Comparison of ENCODE assay signal across 8 cellular contexts in the genomic region with DNA sequence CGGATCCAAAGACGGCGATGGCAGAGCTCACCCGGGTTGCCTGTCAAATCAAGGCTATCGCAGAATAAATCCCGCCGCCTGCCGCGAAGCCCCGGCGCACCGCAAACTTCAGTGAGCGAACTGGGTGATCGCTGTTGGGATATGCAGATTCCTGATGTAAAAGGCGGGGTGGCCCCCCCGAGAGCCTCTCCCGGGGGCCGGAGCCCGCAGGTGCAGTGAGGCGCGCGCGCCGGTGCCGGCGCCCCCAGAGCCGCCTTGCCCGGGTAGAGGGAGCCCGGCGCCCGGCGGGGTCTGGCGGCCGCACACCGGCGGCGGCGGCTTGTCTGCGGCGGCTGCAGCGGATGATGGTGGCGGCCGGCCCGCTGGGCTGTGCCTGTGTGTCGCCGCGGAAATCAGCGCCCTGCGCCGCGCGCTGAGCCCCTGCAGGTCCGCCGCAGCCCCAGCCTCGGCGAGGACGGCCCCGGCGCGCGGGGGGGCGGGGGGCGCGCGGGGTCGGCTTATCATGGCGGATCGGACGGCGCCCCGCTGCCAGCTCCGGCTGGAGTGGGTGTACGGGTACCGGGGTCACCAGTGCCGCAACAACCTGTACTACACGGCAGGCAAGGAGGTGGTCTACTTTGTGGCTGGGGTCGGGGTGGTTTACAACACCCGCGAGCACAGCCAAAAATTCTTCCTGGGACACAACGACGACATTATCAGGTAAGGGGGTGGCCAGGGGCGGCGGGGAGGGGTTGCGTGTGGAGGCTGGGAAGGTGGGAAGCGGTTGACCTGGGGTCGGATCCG. TPM values are rescaled to one million over a fixed set of nuclear protein-coding genes. Genes with fewer than 3 reads are reported as not detected.
DNase-seq lines count a peak whose midpoint lies in the region; ATAC-seq, FAIRE-seq and TF ChIP-seq lines count a peak whose summit lies in the region.

No MANE protein-coding gene starts in this region.

- no peak for TF ChIP-seq RAD21 in GM12878 (IDR thresholded peaks at IDR 0.05; ENCODE audit: insufficient read depth, low read depth, low read length)

- H4K20me1 ChIP-seq in OCI-LY7 (ENCODE audit: insufficient read depth, low read length) (peaks cover 23% of the 10 kb centered on the region), GM12878 (ENCODE audit: control insufficient read depth, insufficient read depth) (no peaks in the 10 kb centered on the region)

- TF ChIP-seq EP300 in GM12878 (IDR thresholded peaks at IDR 0.05; ENCODE audit: borderline replicate concordance in 1 of 2, control insufficient read depth in 1 of 2, low read depth in 2 of 2, low read length in 2 of 2): no peak

- no peak for ATAC-seq in GM12878
- ATAC-seq in omental fat pad (ENCODE audit: low FRiP score): no peak

- TF ChIP-seq POLR2A in GM12878 (IDR thresholded peaks at IDR 0.05; ENCODE audit: low read depth, low read length): no peak

- peaks cover 55% of the 10 kb centered on the region for H3K79me2 ChIP-seq in OCI-LY7 (ENCODE audit: insufficient read depth, low read depth, low read length)
- no peaks in the 10 kb centered on the region for H3K79me2 ChIP-seq in GM12878 (ENCODE audit: control insufficient read depth, insufficient read depth, low read length)

- H3K9ac ChIP-seq in GM12878 (ENCODE audit: control insufficient read depth, insufficient read depth, low read length): no peak overlapping the region

- BruUV-seq in OCI-LY7 (replicated peaks; lab: Mats Ljungman, UMichigan): no TSS peak
- no TSS peak for BruUV-seq in GM12878 (replicated peaks; lab: Mats Ljungman, UMichigan)

- in situ Hi-C loops in GM12878 (cut with MboI): loop anchor here (25.0 kb wide), 1 partner anchor 612 kb away; a partner anchor contains a TSS

- TF ChIP-seq CTCF in OCI-LY7 (conservative IDR thresholded peaks at IDR 0.05; ENCODE audit: low read length): 0 out of 2 replicates have a peak, but pooled peaks have one; percentile 13
- TF ChIP-seq CTCF in GM12878 (IDR thresholded peaks at IDR 0.05 in 2 of 3, conservative IDR thresholded peaks at IDR 0.05 in 1 of 3; ENCODE audit: control insufficient read depth in 2 of 3, extremely low read depth in 1 of 3, insufficient read depth in 1 of 3, low read depth in 3 of 3, low read length in 3 of 3): no peak
- TF ChIP-seq CTCF in omental fat pad (IDR thresholded peaks at IDR 0.05): no peak

- peaks cover 54% of the 10 kb centered on the region for H3K4me1 ChIP-seq in OCI-LY7 (ENCODE audit: insufficient read depth, low read length, poor library complexity, severe bottlenecking)
- H3K4me1 ChIP-seq in GM12878 (ENCODE audit: control insufficient read depth, insufficient read depth, low read length): no peaks in the 10 kb centered on the region

- WGBS in GM12878 (ENCODE audit: insufficient coverage, insufficient replicate concordance, low lambda C conversion rate, missing lambda C conversion rate): 1% methylated on average over 67 of the region's 87 CpGs

- no peak for FAIRE-seq in GM12878 (lab: Jason Lieb, UNC)

- peak; percentile 33 for DNase-seq in activated CD4-positive, alpha-beta T cell treated with anti-CD3 and anti-CD28 coated beads for 48 hours
- DNase-seq in activated CD4-positive, alpha-beta T cell treated with anti-CD3 and anti-CD28 coated beads for 1 hour: no peak
- peak; percentile 75 for DNase-seq in OCI-LY7 (ENCODE audit: low spot score)
- DNase-seq in GM12878 (ENCODE audit: low read depth, low spot score): no peak
- DNase-seq in islet precursor cell: peak; percentile 69
- DNase-seq in stimulated activated CD4-positive, alpha-beta T cell treated with anti-CD3 and anti-CD28 coated beads, Interleukin-4, amount 100 ng/mL, for 1 hour: peak; percentile 21
- DNase-seq in SKM-1 (lab: John Stamatoyannopoulos, UW; ENCODE audit: unreplicated experiment): no peak
- no peak for DNase-seq in omental fat pad (ENCODE audit: low spot score)

- H3K4me2 ChIP-seq in OCI-LY7 (ENCODE audit: low read length) (peak overlapping the region; percentile 91), GM12878 (ENCODE audit: control insufficient read depth, insufficient read depth) (peak overlapping the region; percentile 74)

- intact Hi-C loops in OCI-LY7 (cut with micrococcal nuclease; ENCODE audit: unreplicated experiment) (loop anchor here (1.0 to 5.0 kb wide), 2 partner anchors 63 to 607 kb away; a partner anchor contains a TSS), GM12878 (cut with micrococcal nuclease; ENCODE audit: unreplicated experiment) (no loop called here)

- peaks cover 7 to 11% of the 10 kb centered on the region in 2 experiments for H3K27me3 ChIP-seq in GM12878 (replicated peaks in 1 of 2; ENCODE audit: control insufficient read depth in 2 of 2, insufficient read depth in 2 of 2, low read length in 1 of 2)

- H3K4me3 ChIP-seq in OCI-LY7 (ENCODE audit: low read depth, low read length, poor library complexity, severe bottlenecking) (peak overlapping the region; percentile 79), GM12878 (peak overlapping the region; percentile 88)

- H3K9me3 ChIP-seq in OCI-LY7 (ENCODE audit: low read length) (no peaks in the 10 kb centered on the region), GM12878 (replicated peaks; ENCODE audit: control insufficient read depth, insufficient read depth, low read length) (no peaks in the 10 kb centered on the region)

- H3K36me3 ChIP-seq in OCI-LY7 (ENCODE audit: insufficient read depth, low read length) (peaks cover 31% of the 10 kb centered on the region), GM12878 (ENCODE audit: control insufficient read depth in 2 of 2, insufficient read depth in 2 of 2, low read length in 1 of 2) (no peaks in the 10 kb centered on the region)

- POLR2A ChIA-PET in OCI-LY7 (lab: Charles Lee): interaction anchor here (2.2 kb wide), 1 partner anchor 58 kb away, joined by 8 read pairs; no protein-coding TSS in a partner anchor
- POLR2A ChIA-PET in GM12878 (lab: Charles Lee): no interaction called here

- SMC1A ChIA-PET in GM12878 (lab: Charles Lee; ENCODE audit: uncharacterized antibody, unreplicated experiment): no interaction called here

- H3K9me2 ChIP-seq in OCI-LY7 (ENCODE audit: insufficient read depth, low read length): no peaks in the 10 kb centered on the region

- RAD21 ChIA-PET in GM12878 (lab: Charles Lee; ENCODE audit: unreplicated experiment): no interaction called here

- CTCF ChIA-PET in OCI-LY7 (lab: Charles Lee; ENCODE audit: unreplicated experiment) (interaction anchor here (0.6 kb wide), 1 partner anchor 90 kb away, joined by 4 read pairs; no protein-coding TSS in a partner anchor), GM12878 (lab: Yijun Ruan, JAX) (no interaction called here)

- H3K27ac ChIP-seq in OCI-LY7 (ENCODE audit: low read depth, low read length, poor library complexity, severe bottlenecking) (peak overlapping the region; percentile 69), GM12878 (ENCODE audit: control insufficient read depth, insufficient read depth) (no peak overlapping the region)

- H2AFZ ChIP-seq in OCI-LY7 (ENCODE audit: low read length) (peak overlapping the region; percentile 75; the same call in 1 of the 2 replicates), GM12878 (ENCODE audit: control insufficient read depth, low read depth, low read length) (no peak overlapping the region)

TF ChIP-seq in GM12878, 131 proteins besides CTCF, POLR2A, EP300 and RAD21:
- no peak for TF ChIP-seq KDM1A (IDR thresholded peaks at IDR 0.05; ENCODE audit: borderline replicate concordance)
- TF ChIP-seq LARP7 (IDR thresholded peaks at IDR 0.05): 0 out of 2 replicates have a peak, but pooled peaks have one; percentile 53
- TF ChIP-seq IKZF1 (conservative IDR thresholded peaks at IDR 0.05): peak; percentile 20; the same call in 1 of the 2 replicates
- 0 out of 2 replicates have a peak, but pooled peaks have one; percentile 31 for TF ChIP-seq GATAD2B (conservative IDR thresholded peaks at IDR 0.05; ENCODE audit: low read depth)
- TF ChIP-seq GABPA (IDR thresholded peaks at IDR 0.05; ENCODE audit: low read depth): no peak

RNA-seq across cellular contexts. Expression of a gene that starts 1.3 kb away (rescaled TPM):
- total RNA-seq in OCI-LY7 (2014; rRNA removed; shearing (Covaris generic)): 298 and 367 TPM in 2 replicates
- 310 and 338 TPM in 2 replicates for total RNA-seq in OCI-LY7 (2022)
- total RNA-seq in GM12878 (2013; cell fraction: nucleolus; rRNA removed): 0.08 and 0.12 TPM in 2 replicates
- 0.11 and 1.1 TPM in 2 replicates for total RNA-seq in GM12878 (2014; rRNA removed)
- 0.09 and 0.18 TPM in 2 replicates for total RNA-seq in GM12878 (2014; rRNA removed; fragmentation: Illumina TruSeq; extraction: Trizol)
- 0.32 and 0.36 TPM in 2 replicates for total RNA-seq in GM12878 (2021)
- 0.34 TPM for polyA plus RNA-seq in GM12878 (2011; ENCODE audit: low read depth)
- polyA plus RNA-seq in GM12878 (2011; rRNA removed): 0.07 and 0.23 TPM in 2 replicates
- 0.32 and 0.33 TPM in 2 replicates for polyA plus RNA-seq in GM12878 (2011; cell fraction: cytosol; rRNA removed)
- polyA plus RNA-seq in GM12878 (2011; cell fraction: nucleus; rRNA removed): 0.61 and 1.1 TPM in 2 replicates
- polyA plus RNA-seq in GM12878 (2012): 0.23 and 0.44 TPM in 2 replicates
- 0.10 and 0.12 TPM in 2 replicates for polyA plus RNA-seq in GM12878 (2014; fragmentation: Illumina TruSeq; extraction: Trizol)
- polyA plus RNA-seq in GM12878 (2014; fragmentation: Nextera tagmentation; extraction: Ambion mirVana): under 1 TPM; 0.29 to 0.35 TPM
- 0.10 and 0.33 TPM in 2 replicates for polyA plus RNA-seq in GM12878 (2014; rRNA removed)
- under 1 TPM; 0.19 to 0.67 TPM for polyA plus RNA-seq in GM12878 (2016; fragmentation: Nextera tagmentation; extraction: Ambion mirVana)
- polyA minus RNA-seq in GM12878 (2011; rRNA and poly(A)+ RNA removed): 0.05 and 0.44 TPM in 2 replicates
- not detected in 2 replicates for polyA minus RNA-seq in GM12878 (2011; cell fraction: cytosol; rRNA and poly(A)+ RNA removed)
- polyA minus RNA-seq in GM12878 (2011; cell fraction: nucleus; rRNA and poly(A)+ RNA removed): 0.24 and 0.67 TPM in 2 replicates
- 1 to 10 TPM in 3 of 4 donors, under 1 TPM in 1; 0.63 to 9.0 (median 1.2) TPM for total RNA-seq in omental fat pad

Comparison
In these comparisons a context has a peak if more than half of its experiments do, and no peak if none do; other contexts are left out.
1. DNase-seq: peak in activated CD4-positive, alpha-beta T cell treated with anti-CD3 and anti-CD28 coated beads for 48 hours (single experiment), OCI-LY7 (single experiment), islet precursor cell (single experiment) and stimulated activated CD4-positive, alpha-beta T cell treated with anti-CD3 and anti-CD28 coated beads, Interleukin-4, amount 100 ng/mL, for 1 hour (single experiment); none in activated CD4-positive, alpha-beta T cell treated with anti-CD3 and anti-CD28 coated beads for 1 hour (single experiment), GM12878 (single experiment), SKM-1 (single experiment) and omental fat pad (single experiment).
2. RNA of a gene that starts 1.3 kb away (total RNA-seq): 298 to 367 TPM in OCI-LY7; 0.63 to 9.0 TPM in omental fat pad and 0.08 to 1.1 TPM in GM12878; every median in the first group is over 10 times any median in the second.